In genomic region chr9:34630402-34631154, GRCh38 we compare ENCODE assay signal across 20 cellular contexts. TPM values are rescaled to one million over a fixed set of nuclear protein-coding genes. Genes with fewer than 3 reads are reported as not detected.
DNase-seq lines count a peak whose midpoint lies in the region; TF ChIP-seq lines count a peak whose summit lies in the region.
"Had no signal": no experiment of that assay in that cellular context is flagged by ENCODE, and none has a peak within 500 bp of the region (broad histone marks: within the 10 kb centered on the region; RNA-seq: fewer than 3 reads in every experiment).

No MANE protein-coding gene starts in this region.

- H3K4me1 Mint-ChIP-seq in IgD-negative memory B cell (peaks cover 10 to 16% (median 10%) of the 10 kb centered on the region in 3 donors), glutamatergic neuron (ENCODE audit: low read depth, unreplicated experiment) (peaks cover 18% of the 10 kb centered on the region), nephron (peaks cover 23% of the 10 kb centered on the region)

- WGBS in transverse colon (ENCODE audit: low coverage in 1 of 2), 2 donors, result 17 to 25% methylated on average over 1 to 5 of the region's 5 CpGs

- no peak for TF ChIP-seq CTCF in glutamatergic neuron (IDR thresholded peaks at IDR 0.05; ENCODE audit: partially characterized antibody, unreplicated experiment)
- TF ChIP-seq CTCF in nephron (IDR thresholded peaks at IDR 0.05; ENCODE audit: unreplicated experiment in 3 of 3), result no peak
- no peak for TF ChIP-seq CTCF in A673 (conservative IDR thresholded peaks at IDR 0.05; ENCODE audit: low read depth, low read length)
- no peak for TF ChIP-seq CTCF in transverse colon (IDR thresholded peaks at IDR 0.05)
- TF ChIP-seq CTCF in brain microvascular endothelial cell (IDR thresholded peaks at IDR 0.05; ENCODE audit: low read depth, low read length, missing control alignments), result no peak

- TF ChIP-seq EP300 in transverse colon (IDR thresholded peaks at IDR 0.05; ENCODE audit: low read depth), result no peak

- no peak overlapping the region for H3K27ac Mint-ChIP-seq in IgD-negative memory B cell
- H3K27ac Mint-ChIP-seq in glutamatergic neuron (ENCODE audit: unreplicated experiment), result peak overlapping the region; percentile 8
- H3K27ac Mint-ChIP-seq in nephron, result no peak overlapping the region
- H3K27ac Mint-ChIP-seq: activated naive CD8-positive, alpha-beta T cell treated with anti-CD3 and anti-CD28 coated beads, Interleukin-2, amount 10 ng/mL, durations not matched to agents 7 days and 5 days had no signal

- H3K4me3 Mint-ChIP-seq in IgD-negative memory B cell (peak overlapping the region in 3 of 4 donors; percentile 68 to 74 (median 71)), glutamatergic neuron (ENCODE audit: unreplicated experiment) (no peak overlapping the region), nephron (peak overlapping the region; percentile 48 to 77 (median 62))

- H3K27ac ChIP-seq in A673 (ENCODE audit: low read depth, low read length, poor library complexity, severe bottlenecking), result no peak overlapping the region
- H3K27ac ChIP-seq in transverse colon, result no peak overlapping the region
- H3K27ac ChIP-seq in brain microvascular endothelial cell, result no peak overlapping the region
- H3K27ac ChIP-seq: BLaER1, gastroesophageal sphincter, lower lobe of right lung, spleen had no signal

- POLR2A ChIA-PET in A673 (lab: Charles Lee; ENCODE audit: low non-redundant PET), result no interaction called here

- intact Hi-C loops in A673 (cut with micrococcal nuclease; ENCODE audit: unreplicated experiment), result no loop called here
- intact Hi-C loops in transverse colon (cut with DNase I; ENCODE audit: low total_unique reads), result no loop called here

- H3K4me3 ChIP-seq in A673 (ENCODE audit: low read depth, low read length, poor library complexity, severe bottlenecking) (no peak overlapping the region), transverse colon (no peak overlapping the region), brain microvascular endothelial cell (ENCODE audit: low read depth, low read length) (no peak overlapping the region)
- H3K4me3 ChIP-seq: BLaER1, gastroesophageal sphincter, lower lobe of right lung, MG63, spleen had no signal

- peaks cover 9% of the 10 kb centered on the region for H3K36me3 ChIP-seq in A673 (ENCODE audit: insufficient read depth, low read length, poor library complexity, severe bottlenecking)
- no peaks in the 10 kb centered on the region for H3K36me3 ChIP-seq in transverse colon
- peaks cover 4% of the 10 kb centered on the region for H3K36me3 ChIP-seq in brain microvascular endothelial cell (replicated peaks)

- H3K9me3 ChIP-seq in A673 (ENCODE audit: low read depth, low read length, poor library complexity, severe bottlenecking) (no peaks in the 10 kb centered on the region), transverse colon (no peaks in the 10 kb centered on the region)
- H3K9me3 ChIP-seq: BLaER1, gastroesophageal sphincter, lower lobe of right lung, MG63, SK-N-SH, spleen had no signal

- peaks cover 3% of the 10 kb centered on the region for H3K36me3 Mint-ChIP-seq in IgD-negative memory B cell
- peaks cover 6% of the 10 kb centered on the region for H3K36me3 Mint-ChIP-seq in glutamatergic neuron (ENCODE audit: unreplicated experiment)
- H3K36me3 Mint-ChIP-seq in nephron (ENCODE audit: low read depth), result peaks cover 6% of the 10 kb centered on the region

- in situ Hi-C loops in transverse colon (cut with MboI; ENCODE audit: low pct_ligation_motif_present in 1 of 4, low pct_unique_long_range_greater_than_20kb in 1 of 4, low sequenced_read_pairs in 3 of 4), result no loop called here
- in situ Hi-C loops in brain microvascular endothelial cell (cut with HindIII; ENCODE audit: low pct_ligation_motif_present, low sequenced_read_pairs), result no loop called here

- TF ChIP-seq POLR2A in transverse colon (IDR thresholded peaks at IDR 0.05), result no peak

- H3K9me3 Mint-ChIP-seq in IgD-negative memory B cell (no peaks in the 10 kb centered on the region), glutamatergic neuron (ENCODE audit: unreplicated experiment) (peaks cover 13% of the 10 kb centered on the region), nephron (no peaks in the 10 kb centered on the region)
- H3K9me3 Mint-ChIP-seq: activated naive CD8-positive, alpha-beta T cell treated with anti-CD3 and anti-CD28 coated beads, Interleukin-2, amount 10 ng/mL, durations not matched to agents 7 days and 5 days had no signal

- peak; percentile 45 for DNase-seq in DMS 273 (lab: John Stamatoyannopoulos, UW; ENCODE audit: unreplicated experiment)
- no peak for DNase-seq in DMS 273 treated with DMSO at 0.1 percent for 48 hours (lab: John Stamatoyannopoulos, UW)
- DNase-seq in glutamatergic neuron, result no peak
- DNase-seq in A673 (ENCODE audit: low spot score), result no peak
- no peak for DNase-seq in transverse colon
- DNase-seq in brain microvascular endothelial cell, result no peak
- DNase-seq: 8988T; activated naive CD8-positive, alpha-beta T cell treated with anti-CD3 and anti-CD28 coated beads, Interleukin-2, amount 10 ng/mL, durations not matched to agents 7 days and 5 days; GOT3; lower lobe of right lung; MG63; NCI-H146; SK-N-SH; spleen had no signal

- peaks cover 7% of the 10 kb centered on the region for H3K4me1 ChIP-seq in A673 (ENCODE audit: insufficient read depth, low read length, poor library complexity, severe bottlenecking)
- peaks cover 8 to 18% (median 12%) of the 10 kb centered on the region in 4 donors for H3K4me1 ChIP-seq in transverse colon

- H3K27me3 ChIP-seq in A673 (replicated peaks; ENCODE audit: insufficient read depth, low read depth, low read length, poor library complexity) (peaks cover 56% of the 10 kb centered on the region), transverse colon (peaks cover 53% of the 10 kb centered on the region), brain microvascular endothelial cell (replicated peaks) (peaks cover 40% of the 10 kb centered on the region)

- CTCF ChIA-PET in A673 (lab: Charles Lee), result interaction anchor here (0.6 to 0.7 kb wide), 2 partner anchors 14 to 334 kb away, joined by 3 to 4 read pairs; no protein-coding TSS in a partner anchor

- H3K27me3 Mint-ChIP-seq in IgD-negative memory B cell, result peaks cover 40% of the 10 kb centered on the region
- peaks cover 39% of the 10 kb centered on the region for H3K27me3 Mint-ChIP-seq in glutamatergic neuron (ENCODE audit: unreplicated experiment)
- H3K27me3 Mint-ChIP-seq in nephron (ENCODE audit: low read depth), result peaks cover 75% of the 10 kb centered on the region

- no TSS peak for BruUV-seq in A673 (replicated peaks; lab: Mats Ljungman, UMichigan)

RNA-seq across cellular contexts. Expression of gene ARID3C, which starts 1.7 kb away (rescaled TPM):
- polyA plus RNA-seq in IgD-negative memory B cell, result not detected
- total RNA-seq in glutamatergic neuron (ENCODE audit: unreplicated experiment) (not detected), A673 (2021) (not detected in 2 replicates), transverse colon (not detected)
- total RNA-seq: activated naive CD8-positive, alpha-beta T cell treated with anti-CD3 and anti-CD28 coated beads, Interleukin-2, amount 10 ng/mL, durations not matched to agents 7 days and 5 days; dermis microvascular lymphatic vessel endothelial cell; gastroesophageal sphincter; lower lobe of right lung; spleen had no signal
- polyA plus RNA-seq: esophagus, spleen had no signal

RNA-seq across cellular contexts. Expression of gene SIGMAR1, which starts 7.0 kb away (rescaled TPM):
- polyA plus RNA-seq in IgD-negative memory B cell, result 63.1 TPM
- total RNA-seq in glutamatergic neuron (ENCODE audit: unreplicated experiment) (44.4 TPM), A673 (2021) (165 and 172 TPM in 2 replicates), transverse colon (100 to 1,000 TPM in 1 of 4 donors, 10 to 100 TPM in 3; 45.6 to 102 (median 62.6) TPM)

RNA-seq across cellular contexts. Expression of gene DCTN3, which starts 10.3 kb away (rescaled TPM):
- 113 TPM for polyA plus RNA-seq in IgD-negative memory B cell
- total RNA-seq in glutamatergic neuron (ENCODE audit: unreplicated experiment) (119 TPM), A673 (2021) (79.3 and 89.4 TPM in 2 replicates), transverse colon (10 to 100 TPM; 41.6 to 78.9 (median 54.0) TPM)

RNA-seq across cellular contexts. Expression of gene GALT, which starts 15.9 kb away (rescaled TPM):
- 37.2 TPM for polyA plus RNA-seq in IgD-negative memory B cell
- total RNA-seq in glutamatergic neuron (ENCODE audit: unreplicated experiment), result 57.5 TPM
- total RNA-seq in A673 (2021), result 27.6 and 37.6 TPM in 2 replicates
- total RNA-seq in transverse colon, result 100 to 1,000 TPM in 2 of 4 donors, 10 to 100 TPM in 2; 73.5 to 147 (median 97.3) TPM

RNA-seq across cellular contexts. Expression of gene RPP25L, which starts 18.7 kb away (rescaled TPM):
- polyA plus RNA-seq in IgD-negative memory B cell, result 48.4 TPM
- total RNA-seq in glutamatergic neuron (ENCODE audit: unreplicated experiment) (12.6 TPM), A673 (2021) (19.7 and 31.6 TPM in 2 replicates), transverse colon (10 to 100 TPM in 2 of 4 donors, 1 to 10 TPM in 2; 3.0 to 65.5 (median 22.1) TPM)
